1 cellular context compared by ENCODE assay signal in the genomic region with DNA sequence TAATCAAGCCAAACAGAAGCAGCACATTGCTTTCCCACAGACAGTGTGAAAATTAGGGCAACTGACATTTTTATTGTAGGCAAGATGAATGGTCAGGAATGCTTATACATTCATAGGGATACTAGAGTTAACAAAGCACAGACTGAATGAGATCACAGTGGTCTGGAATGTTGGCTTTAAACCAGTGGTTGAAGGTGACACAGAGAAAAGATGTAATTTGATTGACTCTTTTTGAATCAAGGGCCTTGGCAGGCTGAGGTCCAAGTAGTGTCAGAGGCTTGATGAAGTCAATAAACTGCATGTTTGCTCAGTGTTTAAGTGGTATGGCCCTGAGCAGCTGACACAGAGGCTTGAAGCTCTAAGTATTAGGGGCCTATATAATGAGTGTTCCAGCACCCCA.
TF ChIP-seq lines count a peak whose summit lies in the region.

No MANE protein-coding gene starts in this region.

TF ChIP-seq in H1, 55 proteins besides CTCF, POLR2A, EP300 and RAD21 (continued from another document):
- TF ChIP-seq, protein P1, sequence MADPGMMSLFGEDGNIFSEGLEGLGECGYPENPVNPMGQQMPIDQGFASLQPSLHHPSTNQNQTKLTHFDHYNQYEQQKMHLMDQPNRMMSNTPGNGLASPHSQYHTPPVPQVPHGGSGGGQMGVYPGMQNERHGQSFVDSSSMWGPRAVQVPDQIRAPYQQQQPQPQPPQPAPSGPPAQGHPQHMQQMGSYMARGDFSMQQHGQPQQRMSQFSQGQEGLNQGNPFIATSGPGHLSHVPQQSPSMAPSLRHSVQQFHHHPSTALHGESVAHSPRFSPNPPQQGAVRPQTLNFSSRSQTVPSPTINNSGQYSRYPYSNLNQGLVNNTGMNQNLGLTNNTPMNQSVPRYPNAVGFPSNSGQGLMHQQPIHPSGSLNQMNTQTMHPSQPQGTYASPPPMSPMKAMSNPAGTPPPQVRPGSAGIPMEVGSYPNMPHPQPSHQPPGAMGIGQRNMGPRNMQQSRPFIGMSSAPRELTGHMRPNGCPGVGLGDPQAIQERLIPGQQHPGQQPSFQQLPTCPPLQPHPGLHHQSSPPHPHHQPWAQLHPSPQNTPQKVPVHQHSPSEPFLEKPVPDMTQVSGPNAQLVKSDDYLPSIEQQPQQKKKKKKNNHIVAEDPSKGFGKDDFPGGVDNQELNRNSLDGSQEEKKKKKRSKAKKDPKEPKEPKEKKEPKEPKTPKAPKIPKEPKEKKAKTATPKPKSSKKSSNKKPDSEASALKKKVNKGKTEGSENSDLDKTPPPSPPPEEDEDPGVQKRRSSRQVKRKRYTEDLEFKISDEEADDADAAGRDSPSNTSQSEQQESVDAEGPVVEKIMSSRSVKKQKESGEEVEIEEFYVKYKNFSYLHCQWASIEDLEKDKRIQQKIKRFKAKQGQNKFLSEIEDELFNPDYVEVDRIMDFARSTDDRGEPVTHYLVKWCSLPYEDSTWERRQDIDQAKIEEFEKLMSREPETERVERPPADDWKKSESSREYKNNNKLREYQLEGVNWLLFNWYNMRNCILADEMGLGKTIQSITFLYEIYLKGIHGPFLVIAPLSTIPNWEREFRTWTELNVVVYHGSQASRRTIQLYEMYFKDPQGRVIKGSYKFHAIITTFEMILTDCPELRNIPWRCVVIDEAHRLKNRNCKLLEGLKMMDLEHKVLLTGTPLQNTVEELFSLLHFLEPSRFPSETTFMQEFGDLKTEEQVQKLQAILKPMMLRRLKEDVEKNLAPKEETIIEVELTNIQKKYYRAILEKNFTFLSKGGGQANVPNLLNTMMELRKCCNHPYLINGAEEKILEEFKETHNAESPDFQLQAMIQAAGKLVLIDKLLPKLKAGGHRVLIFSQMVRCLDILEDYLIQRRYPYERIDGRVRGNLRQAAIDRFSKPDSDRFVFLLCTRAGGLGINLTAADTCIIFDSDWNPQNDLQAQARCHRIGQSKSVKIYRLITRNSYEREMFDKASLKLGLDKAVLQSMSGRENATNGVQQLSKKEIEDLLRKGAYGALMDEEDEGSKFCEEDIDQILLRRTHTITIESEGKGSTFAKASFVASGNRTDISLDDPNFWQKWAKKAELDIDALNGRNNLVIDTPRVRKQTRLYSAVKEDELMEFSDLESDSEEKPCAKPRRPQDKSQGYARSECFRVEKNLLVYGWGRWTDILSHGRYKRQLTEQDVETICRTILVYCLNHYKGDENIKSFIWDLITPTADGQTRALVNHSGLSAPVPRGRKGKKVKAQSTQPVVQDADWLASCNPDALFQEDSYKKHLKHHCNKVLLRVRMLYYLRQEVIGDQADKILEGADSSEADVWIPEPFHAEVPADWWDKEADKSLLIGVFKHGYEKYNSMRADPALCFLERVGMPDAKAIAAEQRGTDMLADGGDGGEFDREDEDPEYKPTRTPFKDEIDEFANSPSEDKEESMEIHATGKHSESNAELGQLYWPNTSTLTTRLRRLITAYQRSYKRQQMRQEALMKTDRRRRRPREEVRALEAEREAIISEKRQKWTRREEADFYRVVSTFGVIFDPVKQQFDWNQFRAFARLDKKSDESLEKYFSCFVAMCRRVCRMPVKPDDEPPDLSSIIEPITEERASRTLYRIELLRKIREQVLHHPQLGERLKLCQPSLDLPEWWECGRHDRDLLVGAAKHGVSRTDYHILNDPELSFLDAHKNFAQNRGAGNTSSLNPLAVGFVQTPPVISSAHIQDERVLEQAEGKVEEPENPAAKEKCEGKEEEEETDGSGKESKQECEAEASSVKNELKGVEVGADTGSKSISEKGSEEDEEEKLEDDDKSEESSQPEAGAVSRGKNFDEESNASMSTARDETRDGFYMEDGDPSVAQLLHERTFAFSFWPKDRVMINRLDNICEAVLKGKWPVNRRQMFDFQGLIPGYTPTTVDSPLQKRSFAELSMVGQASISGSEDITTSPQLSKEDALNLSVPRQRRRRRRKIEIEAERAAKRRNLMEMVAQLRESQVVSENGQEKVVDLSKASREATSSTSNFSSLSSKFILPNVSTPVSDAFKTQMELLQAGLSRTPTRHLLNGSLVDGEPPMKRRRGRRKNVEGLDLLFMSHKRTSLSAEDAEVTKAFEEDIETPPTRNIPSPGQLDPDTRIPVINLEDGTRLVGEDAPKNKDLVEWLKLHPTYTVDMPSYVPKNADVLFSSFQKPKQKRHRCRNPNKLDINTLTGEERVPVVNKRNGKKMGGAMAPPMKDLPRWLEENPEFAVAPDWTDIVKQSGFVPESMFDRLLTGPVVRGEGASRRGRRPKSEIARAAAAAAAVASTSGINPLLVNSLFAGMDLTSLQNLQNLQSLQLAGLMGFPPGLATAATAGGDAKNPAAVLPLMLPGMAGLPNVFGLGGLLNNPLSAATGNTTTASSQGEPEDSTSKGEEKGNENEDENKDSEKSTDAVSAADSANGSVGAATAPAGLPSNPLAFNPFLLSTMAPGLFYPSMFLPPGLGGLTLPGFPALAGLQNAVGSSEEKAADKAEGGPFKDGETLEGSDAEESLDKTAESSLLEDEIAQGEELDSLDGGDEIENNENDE (IDR thresholded peaks at IDR 0.05; ENCODE audit: insufficient replicate concordance, low read length): no peak
